In the genomic region with DNA sequence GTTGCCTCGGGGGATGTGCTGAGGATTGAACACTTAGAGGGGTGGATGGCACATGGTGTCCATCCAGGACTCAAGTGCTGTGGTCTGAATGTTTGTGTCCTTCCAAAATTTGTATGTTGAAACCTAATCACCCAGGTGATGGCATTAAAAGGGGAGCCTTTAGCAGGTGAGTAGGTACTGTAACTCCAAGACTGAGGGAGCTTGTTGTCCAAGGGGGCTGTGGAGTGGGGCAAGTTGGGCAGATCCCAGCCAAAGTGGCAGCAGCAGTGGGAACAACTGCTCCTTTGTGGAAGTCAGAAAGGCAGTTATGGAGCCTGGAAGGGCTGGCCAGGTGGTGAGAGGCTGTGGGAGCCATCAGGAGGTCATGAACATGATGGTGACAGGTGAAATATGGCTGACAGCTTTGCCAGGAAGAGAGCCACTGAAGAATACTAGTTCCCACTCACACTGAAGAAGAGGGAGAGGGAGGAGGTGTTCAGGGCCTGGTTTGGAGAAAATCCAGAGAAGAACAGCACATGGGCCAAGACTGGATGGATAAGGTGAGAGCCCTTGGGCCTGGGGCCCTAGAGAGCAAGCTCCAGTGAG, we compare ENCODE assay signal across 23 cellular contexts.
"Had no signal": no experiment of that assay in that cellular context is flagged by ENCODE, and none has a peak within 500 bp of the region (broad histone marks: within the 10 kb centered on the region; RNA-seq: fewer than 3 reads in every experiment).

No MANE protein-coding gene starts in this region.

- DNase-seq: colonic mucosa; cortex of kidney; dermis blood vessel endothelial cell; dorsolateral prefrontal cortex; effector CD4-positive, alpha-beta T cell; effector CD8-positive, alpha-beta T cell; effector memory CD4-positive, alpha-beta T cell; effector memory CD8-positive, alpha-beta T cell; endodermal cell; erythroblast; esophagus squamous epithelium; foreskin fibroblast; foreskin keratinocyte; foreskin melanocyte; gastrocnemius medialis; glutamatergic neuron; heart left ventricle; heart right ventricle had no signal

- H3K27ac ChIP-seq: colonic mucosa, coronary artery, dorsolateral prefrontal cortex, epithelial cell of prostate, esophagus squamous epithelium, foreskin keratinocyte, gastrocnemius medialis, gastroesophageal sphincter, heart left ventricle, heart right ventricle, hepatocyte had no signal

- H3K36me3 ChIP-seq: colonic mucosa, esophagus squamous epithelium, gastrocnemius medialis, gastroesophageal sphincter, heart left ventricle, heart right ventricle had no signal

- H3K4me3 ChIP-seq: colonic mucosa, coronary artery, dorsolateral prefrontal cortex, esophagus squamous epithelium, gastrocnemius medialis, gastroesophageal sphincter, heart left ventricle, heart right ventricle, hepatocyte had no signal

- ATAC-seq: effector memory CD8-positive, alpha-beta T cell; esophagus mucosa; foreskin keratinocyte; gastrocnemius medialis; gastroesophageal sphincter; heart left ventricle; heart right ventricle had no signal

- H3K9me3 ChIP-seq: colonic mucosa, esophagus squamous epithelium, gastrocnemius medialis, gastroesophageal sphincter, heart left ventricle, heart right ventricle had no signal

- H3K27me3 ChIP-seq: colonic mucosa, dorsolateral prefrontal cortex, esophagus squamous epithelium, foreskin keratinocyte, gastrocnemius medialis, gastroesophageal sphincter, heart left ventricle, heart right ventricle, hepatocyte had no signal

- H3K4me1 ChIP-seq: colonic mucosa, esophagus squamous epithelium, foreskin keratinocyte, gastrocnemius medialis, gastroesophageal sphincter, heart left ventricle, heart right ventricle had no signal
